1 cellular context compared by ENCODE assay signal in genomic region chr7:69687739-69688431, GRCh38.
TF ChIP-seq lines count a peak whose summit lies in the region.

No MANE protein-coding gene starts in this region.

TF ChIP-seq in HEK293T, 16 proteins besides CTCF, POLR2A, EP300 and RAD21:
- TF ChIP-seq PKNOX1 (IDR thresholded peaks at IDR 0.05) (peak; percentile 23; the same call in 1 of the 2 replicates), BHLHE40 (IDR thresholded peaks at IDR 0.05; ENCODE audit: borderline replicate concordance) (no peak), LEF1 (IDR thresholded peaks at IDR 0.05; ENCODE audit: borderline replicate concordance) (no peak), ARNT (IDR thresholded peaks at IDR 0.05) (no peak), HDGF (IDR thresholded peaks at IDR 0.05; ENCODE audit: borderline replicate concordance) (no peak), ELF4 (IDR thresholded peaks at IDR 0.05) (no peak), FOXK2 (IDR thresholded peaks at IDR 0.05) (no peak), FOXA1 (IDR thresholded peaks at IDR 0.05) (no peak)
